8 cellular contexts compared by ENCODE assay signal in genomic region chr4:82851902-82852750, GRCh38. TPM values are rescaled to one million over a fixed set of nuclear protein-coding genes. Genes with fewer than 3 reads are reported as not detected.
DNase-seq lines count a peak whose midpoint lies in the region; ATAC-seq and TF ChIP-seq lines count a peak whose summit lies in the region.

No MANE protein-coding gene starts in this region.

- no peaks in the 10 kb centered on the region for H3K27me3 Mint-ChIP-seq in activated T-cell treated with anti-CD3 and anti-CD28 coated beads, Interleukin-2, amount 50 U/mL, for 24 hours
- H3K27me3 Mint-ChIP-seq in neural progenitor cell (ENCODE audit: insufficient read depth, low read depth), result no peaks in the 10 kb centered on the region

- no peaks in the 10 kb centered on the region for H3K9me3 ChIP-seq in neural progenitor cell (ENCODE audit: low read depth)

- H3K9ac ChIP-seq in neural progenitor cell, result no peak overlapping the region

- no peak for ATAC-seq in GM18867 (IDR thresholded peaks at IDR 0.05; ENCODE audit: unreplicated experiment)
- ATAC-seq in GM19035 (IDR thresholded peaks at IDR 0.05; ENCODE audit: unreplicated experiment), result no peak

- H3K4me1 Mint-ChIP-seq in activated T-cell treated with anti-CD3 and anti-CD28 coated beads, Interleukin-2, amount 50 U/mL, for 24 hours (ENCODE audit: low read depth), result peaks cover 4% of the 10 kb centered on the region
- no peaks in the 10 kb centered on the region for H3K4me1 Mint-ChIP-seq in neural progenitor cell

- no peaks in the 10 kb centered on the region for H3K4me1 ChIP-seq in neural progenitor cell

- H4K20me1 ChIP-seq in neural progenitor cell (ENCODE audit: low read depth), result no peaks in the 10 kb centered on the region

- no peaks in the 10 kb centered on the region for H3K27me3 ChIP-seq in neural progenitor cell

- no peak overlapping the region for H3K27ac ChIP-seq in neural progenitor cell

- no peak overlapping the region for H3K4me2 ChIP-seq in neural progenitor cell

- no peak for TF ChIP-seq POLR2A in NB4 (IDR thresholded peaks at IDR 0.05; ENCODE audit: extremely low read depth, insufficient read length)

- no peaks in the 10 kb centered on the region for H3K79me2 ChIP-seq in neural progenitor cell (ENCODE audit: low read depth)

- peaks cover 39% of the 10 kb centered on the region for H3K36me3 ChIP-seq in neural progenitor cell

- peaks cover 83% of the 10 kb centered on the region for H3K36me3 Mint-ChIP-seq in activated T-cell treated with anti-CD3 and anti-CD28 coated beads, Interleukin-2, amount 50 U/mL, for 24 hours (ENCODE audit: low read depth)
- peaks cover 35% of the 10 kb centered on the region for H3K36me3 Mint-ChIP-seq in neural progenitor cell

- H3K4me3 ChIP-seq in NB4 (ENCODE audit: low read depth, low read length), result no peak overlapping the region
- no peak overlapping the region for H3K4me3 ChIP-seq in choroid plexus epithelial cell (ENCODE audit: low read depth, low read length)
- H3K4me3 ChIP-seq in neural progenitor cell, result no peak overlapping the region

- no peaks in the 10 kb centered on the region for H3K9me3 Mint-ChIP-seq in activated T-cell treated with anti-CD3 and anti-CD28 coated beads, Interleukin-2, amount 50 U/mL, for 24 hours
- H3K9me3 Mint-ChIP-seq in neural progenitor cell, result no peaks in the 10 kb centered on the region

- no peak overlapping the region for H2AFZ ChIP-seq in neural progenitor cell (replicated peaks)

- peak; percentile 43 for TF ChIP-seq CTCF in NB4 (IDR thresholded peaks at IDR 0.05; ENCODE audit: low read depth, low read length)
- peak; percentile 55 for TF ChIP-seq CTCF in choroid plexus epithelial cell (conservative IDR thresholded peaks at IDR 0.05; ENCODE audit: low read depth, low read length)
- TF ChIP-seq CTCF in neural progenitor cell (IDR thresholded peaks at IDR 0.05), result peak; percentile 60

- H3K4me3 Mint-ChIP-seq in activated T-cell treated with anti-CD3 and anti-CD28 coated beads, Interleukin-2, amount 50 U/mL, for 24 hours, result no peak overlapping the region
- H3K4me3 Mint-ChIP-seq in neural progenitor cell, result no peak overlapping the region

- DNase-seq in activated T-cell treated with anti-CD3 and anti-CD28 coated beads, Interleukin-2, amount 50 U/mL, for 24 hours, result no peak
- DNase-seq in activated T-cell treated with anti-CD3 and anti-CD28 coated beads for 4 hours (no peak), NB4 (ENCODE audit: low read depth) (peak; percentile 61), choroid plexus epithelial cell (ENCODE audit: low read depth) (peak; percentile 75), neural progenitor cell (ENCODE audit: low spot score) (peak; percentile 54), superior temporal gyrus (ENCODE audit: extremely low spot score) (no peak)

- H3F3A ChIP-seq in neural progenitor cell (ENCODE audit: low read depth), result peaks cover 7% of the 10 kb centered on the region

- H3K27ac Mint-ChIP-seq in activated T-cell treated with anti-CD3 and anti-CD28 coated beads, Interleukin-2, amount 50 U/mL, for 24 hours, result peak overlapping the region; percentile 42
- H3K27ac Mint-ChIP-seq in neural progenitor cell, result no peak overlapping the region

RNA-seq across cellular contexts. Expression of gene SEC31A, which starts 38.8 kb away (rescaled TPM):
- 110 and 210 TPM in 2 replicates for total RNA-seq in neural progenitor cell (ENCODE audit: low replicate concordance)

RNA-seq across cellular contexts. Expression of gene THAP9, which starts 48.4 kb away (rescaled TPM):
- 41.3 and 78.7 TPM in 2 replicates for total RNA-seq in neural progenitor cell (ENCODE audit: low replicate concordance)

RNA-seq across cellular contexts. Expression of gene SCD5, which starts 53.5 kb away (rescaled TPM):
- 34.5 and 36.9 TPM in 2 replicates for total RNA-seq in neural progenitor cell (ENCODE audit: low replicate concordance)

Comparison
In these comparisons a context has a peak if more than half of its experiments do, and no peak if none do; other contexts are left out.
1. DNase-seq: peak in NB4 (single experiment), choroid plexus epithelial cell (single experiment) and neural progenitor cell (single experiment); none in activated T-cell treated with anti-CD3 and anti-CD28 coated beads, Interleukin-2, amount 50 U/mL, for 24 hours (single experiment), activated T-cell treated with anti-CD3 and anti-CD28 coated beads for 4 hours (single experiment) and superior temporal gyrus (single experiment).
2. Peak in every context shown above with its lines, with median percentiles within 50 percentile points of each other: CTCF ChIP-seq.